16 cellular contexts compared by ENCODE assay signal in genomic region chr3:46546896-46547440, GRCh38. TPM values are rescaled to one million over a fixed set of nuclear protein-coding genes. Genes with fewer than 3 reads are reported as not detected.
DNase-seq lines count a peak whose midpoint lies in the region; ATAC-seq and TF ChIP-seq lines count a peak whose summit lies in the region.
"Had no signal": no experiment of that assay in that cellular context is flagged by ENCODE, and none has a peak within 500 bp of the region (broad histone marks: within the 10 kb centered on the region; RNA-seq: fewer than 3 reads in every experiment).

No MANE protein-coding gene starts in this region.

- H3K4ac ChIP-seq in IMR-90 (ENCODE audit: low read depth, low read length), result peak overlapping the region; percentile 43; the same call in 1 of the 2 replicates

- no CpG with 5 or more reads among the region's 1 CpG for WGBS in IMR-90 (ENCODE audit: extremely low coverage in 2 of 2, insufficient read length in 1 of 2), 2 experiments
- 52 to 59% methylated on average over 1 of the region's 1 CpG for WGBS in lower leg skin, 2 donors
- WGBS in upper lobe of left lung, 2 donors, result 100% methylated on average over 1 of the region's 1 CpG

- CTCF ChIA-PET in IMR-90 (lab: Yijun Ruan, JAX), result no interaction called here

- H3F3A ChIP-seq in SU-DHL-6 (ENCODE audit: insufficient read depth), result peaks cover 51% of the 10 kb centered on the region

- POLR2A ChIA-PET in IMR-90 (lab: Charles Lee; ENCODE audit: unreplicated experiment), result no interaction called here

- H3K79me2 ChIP-seq in SU-DHL-6 (ENCODE audit: insufficient read depth, low read length), result no peaks in the 10 kb centered on the region

- H3K4me2 ChIP-seq in BLaER1 (peak overlapping the region; percentile 64; the same call in 1 of the 2 replicates), IMR-90 (ENCODE audit: low read depth, low read length) (no peak overlapping the region), SU-DHL-6 (ENCODE audit: low read depth, low read length, poor library complexity, severe bottlenecking) (peak overlapping the region; percentile 57)

- H3K4me1 ChIP-seq in BLaER1 (peaks cover 90% of the 10 kb centered on the region), IMR-90 (ENCODE audit: control insufficient read depth, insufficient read depth, low read length) (peaks cover 20% of the 10 kb centered on the region), upper lobe of left lung (peaks cover 0 to 3% (median 0%) of the 10 kb centered on the region in 4 donors)

- no peaks in the 10 kb centered on the region for H3K27me3 ChIP-seq in BLaER1
- no peaks in the 10 kb centered on the region for H3K27me3 ChIP-seq in IMR-90 (ENCODE audit: control insufficient read depth, insufficient read depth, low read length)
- no peaks in the 10 kb centered on the region for H3K27me3 ChIP-seq in SU-DHL-6 (ENCODE audit: low read length)
- H3K27me3 ChIP-seq in upper lobe of left lung, result no peaks in the 10 kb centered on the region

- peak overlapping the region; percentile 73 for H2BK120ac ChIP-seq in IMR-90 (ENCODE audit: low read depth, low read length)

- peak overlapping the region; percentile 77 for H3K27ac ChIP-seq in BLaER1
- no peak overlapping the region for H3K27ac ChIP-seq in IMR-90 (ENCODE audit: insufficient read depth, low read length)
- H3K27ac ChIP-seq in SU-DHL-6 (ENCODE audit: low read depth, low read length), result peak overlapping the region; percentile 94
- H3K27ac ChIP-seq in upper lobe of left lung, result no peak overlapping the region
- H3K27ac ChIP-seq: C4-2B had no signal

- H3K79me1 ChIP-seq in IMR-90 (ENCODE audit: low read depth in 1 of 2, low read length in 2 of 2), result 0 out of 4 replicates have a peak, but pooled peaks cover 0 to 6% of the 10 kb centered on the region in 2 experiments

- H2AFZ ChIP-seq in IMR-90 (replicated peaks; ENCODE audit: low read length, poor library complexity) (no peak overlapping the region), SU-DHL-6 (ENCODE audit: low read depth, low read length, severe bottlenecking) (no peak overlapping the region)

- peak overlapping the region; percentile 39; the same call in 1 of the 2 replicates for H4K5ac ChIP-seq in IMR-90 (ENCODE audit: low read depth, low read length)

- no peak overlapping the region; the same call in 1 of the 2 replicates for H3K14ac ChIP-seq in IMR-90 (replicated peaks; ENCODE audit: low read depth, low read length)

- H3K23ac ChIP-seq in IMR-90 (ENCODE audit: low read depth, low read length), result no peak overlapping the region

- no peak overlapping the region for H2AK9ac ChIP-seq in IMR-90 (replicated peaks; ENCODE audit: low read depth, low read length, poor library complexity)

- ATAC-seq in IMR-90 (ENCODE audit: low read depth) (no peak), GM18858 (IDR thresholded peaks at IDR 0.05; ENCODE audit: unreplicated experiment) (no peak), GM19467 (IDR thresholded peaks at IDR 0.05; ENCODE audit: unreplicated experiment) (no peak), upper lobe of left lung (ENCODE audit: low FRiP score in 2 of 2) (no peak), SK-N-SH treated with all-trans-retinoic acid at 6 μM for 48 hours (no peak)

- TF ChIP-seq POLR2A in IMR-90 (IDR thresholded peaks at IDR 0.05; ENCODE audit: low read depth, low read length) (no peak), lower leg skin (IDR thresholded peaks at IDR 0.05) (no peak), upper lobe of left lung (IDR thresholded peaks at IDR 0.05) (no peak)

- H2BK20ac ChIP-seq in IMR-90 (ENCODE audit: low read depth, low read length), result peak overlapping the region; percentile 5

- no peak for TF ChIP-seq RAD21 in IMR-90 (IDR thresholded peaks at IDR 0.05; ENCODE audit: low read length)

- H2BK15ac ChIP-seq in IMR-90 (ENCODE audit: low read depth, low read length), result 0 out of 3 replicates have a peak overlapping the region, but pooled peaks have one; percentile 11

- no peaks in the 10 kb centered on the region for H3K9me2 ChIP-seq in SU-DHL-6 (replicated peaks; ENCODE audit: insufficient read depth, low read length)

- no peak for TF ChIP-seq EP300 in upper lobe of left lung (IDR thresholded peaks at IDR 0.05)

- intact Hi-C loops in IMR-90 (cut with micrococcal nuclease), result no loop called here
- intact Hi-C loops in lower leg skin (cut with DNase I; ENCODE audit: low total_unique reads), result no loop called here

- no peaks in the 10 kb centered on the region for H4K20me1 ChIP-seq in BLaER1
- no peaks in the 10 kb centered on the region for H4K20me1 ChIP-seq in IMR-90 (ENCODE audit: insufficient read depth, low read length)
- H4K20me1 ChIP-seq in SU-DHL-6 (ENCODE audit: low read depth, low read length), result no peaks in the 10 kb centered on the region

- in situ Hi-C loops in IMR-90 (cut with MboI; ENCODE audit: low sequenced_read_pairs), result no loop called here

- peak overlapping the region; percentile 8; the same call in 1 of the 2 replicates for H3K9ac ChIP-seq in BLaER1
- no peak overlapping the region for H3K9ac ChIP-seq in IMR-90 (ENCODE audit: low read depth, low read length)
- H3K9ac ChIP-seq in SU-DHL-6 (ENCODE audit: low read length), result peak overlapping the region; percentile 40

- H2AK5ac ChIP-seq in IMR-90 (ENCODE audit: low read depth, low read length), result no peak overlapping the region; the same call in 1 of the 2 replicates

- no peak overlapping the region for H3K56ac ChIP-seq in IMR-90 (ENCODE audit: extremely low read depth, insufficient read depth, low read length)

- H2BK5ac ChIP-seq in IMR-90 (ENCODE audit: low read depth, low read length, poor library complexity, severe bottlenecking), result no peak overlapping the region

- peak; percentile 25 for DNase-seq in IMR-90
- DNase-seq in lower leg skin (ENCODE audit: low spot score in 2 of 2), result peak; percentile 0 to 20
- DNase-seq in upper lobe of left lung, result no peak
- DNase-seq: GOT3, HFFc6, Kasumi-1, MV-4-11, NCI-H1417 treated with DMSO at 0.1 percent for 48 hours, NCI-H2081, NCI-H524 had no signal

- no peak for TF ChIP-seq CTCF in IMR-90 (conservative IDR thresholded peaks at IDR 0.05; ENCODE audit: low read depth, low read length)
- TF ChIP-seq CTCF in SU-DHL-6 (IDR thresholded peaks at IDR 0.05; ENCODE audit: insufficient read depth, low read length, poor library complexity, severe bottlenecking), result no peak
- TF ChIP-seq CTCF in lower leg skin (IDR thresholded peaks at IDR 0.05), result no peak
- no peak for TF ChIP-seq CTCF in upper lobe of left lung (IDR thresholded peaks at IDR 0.05)

- no TSS peak for BruUV-seq in IMR-90 (replicated peaks; lab: Mats Ljungman, UMichigan)

- H4K8ac ChIP-seq in IMR-90 (ENCODE audit: low read depth in 2 of 2, low read length in 2 of 2), result no peak overlapping the region

- H3K36me3 ChIP-seq in BLaER1 (peaks cover 14% of the 10 kb centered on the region), IMR-90 (ENCODE audit: control insufficient read depth, insufficient read depth, low read length) (peaks cover 18% of the 10 kb centered on the region), SU-DHL-6 (ENCODE audit: low read length) (0 out of 2 replicates have a peak, but pooled peaks cover 3% of the 10 kb centered on the region), upper lobe of left lung (no peaks in the 10 kb centered on the region)

- H3K4me3 ChIP-seq in BLaER1, result no peak overlapping the region
- H3K4me3 ChIP-seq in IMR-90 (ENCODE audit: insufficient read depth, low read depth, low read length), result no peak overlapping the region
- peak overlapping the region; percentile 26 for H3K4me3 ChIP-seq in SU-DHL-6 (ENCODE audit: insufficient read depth, low read length, poor library complexity, severe bottlenecking)
- no peak overlapping the region for H3K4me3 ChIP-seq in lower leg skin (ENCODE audit: low read depth, poor library complexity, severe bottlenecking)
- H3K4me3 ChIP-seq in upper lobe of left lung, result no peak overlapping the region

- peaks cover 25% of the 10 kb centered on the region for H3K9me3 ChIP-seq in BLaER1
- no peaks in the 10 kb centered on the region for H3K9me3 ChIP-seq in IMR-90 (ENCODE audit: control insufficient read depth, insufficient read depth, low read length)
- no peaks in the 10 kb centered on the region for H3K9me3 ChIP-seq in SU-DHL-6 (ENCODE audit: insufficient read depth, low read length)
- H3K9me3 ChIP-seq in upper lobe of left lung, result no peaks in the 10 kb centered on the region

- H3K18ac ChIP-seq in IMR-90 (ENCODE audit: low read depth, low read length), result peak overlapping the region; percentile 64; the same call in 1 of the 2 replicates

- H3K9me1 ChIP-seq in IMR-90 (ENCODE audit: insufficient read depth, low read length), result peaks cover 15% of the 10 kb centered on the region

- dilution Hi-C loops in IMR-90 (cut with HindIII; ENCODE audit: low sequenced_read_pairs, unreplicated experiment), result no loop called here

- peak overlapping the region; percentile 31; the same call in 1 of the 2 replicates for H4K91ac ChIP-seq in IMR-90 (ENCODE audit: insufficient read depth, low read depth, low read length)

TF ChIP-seq in IMR-90, 13 proteins besides CTCF, POLR2A, EP300 and RAD21:
- TF ChIP-seq SMC3 (IDR thresholded peaks at IDR 0.05; ENCODE audit: low read depth, low read length), result no peak

TF ChIP-seq in SK-N-SH treated with all-trans-retinoic acid at 6 μM for 48 hours, 23 proteins besides CTCF, POLR2A, EP300 and RAD21 (continues in another document):
- TF ChIP-seq ARNTL (CRISPR knock-in tag; IDR thresholded peaks at IDR 0.05; ENCODE audit: borderline replicate concordance, low read depth), result no peak
- no peak for TF ChIP-seq ZNF8 (CRISPR knock-in tag; IDR thresholded peaks at IDR 0.05)
- no peak for TF ChIP-seq ESRRG (CRISPR knock-in tag; IDR thresholded peaks at IDR 0.05)
- TF ChIP-seq BACH2 (CRISPR knock-in tag; IDR thresholded peaks at IDR 0.05; ENCODE audit: borderline replicate concordance), result no peak
- TF ChIP-seq PPARA (CRISPR knock-in tag; IDR thresholded peaks at IDR 0.05; ENCODE audit: borderline replicate concordance), result no peak
- no peak for TF ChIP-seq ZC3H10 (CRISPR knock-in tag; IDR thresholded peaks at IDR 0.05)
- TF ChIP-seq ISL1 (CRISPR knock-in tag; IDR thresholded peaks at IDR 0.05), result no peak

RNA-seq across cellular contexts. Expression of gene LRRC2, which starts 19.1 kb away (rescaled TPM):
- total RNA-seq in IMR-90 (2012; rRNA removed) (4.1 and 4.7 TPM in 2 replicates), lower leg skin (1 to 10 TPM; 1.0 to 3.5 (median 3.3) TPM), upper lobe of left lung (1 to 10 TPM; 1.1 to 4.2 (median 1.5) TPM)
- polyA plus RNA-seq in IMR-90 (2012; rRNA removed), result 2.5 and 2.9 TPM in 2 replicates
- 0.96 and 1.2 TPM in 2 replicates for polyA plus RNA-seq in IMR-90 (2012; cell fraction: cytosol; rRNA removed)
- polyA plus RNA-seq in IMR-90 (2012; cell fraction: nucleus; rRNA removed; ENCODE audit: low replicate concordance), result 0.75 and 3.6 TPM in 2 replicates

RNA-seq across cellular contexts. Expression of gene RTP3, which starts 49.2 kb away (rescaled TPM):
- total RNA-seq in IMR-90 (2012; rRNA removed), result 0.18 TPM in 1 of 2 replicates, not detected in the other
- 0.10 and 0.26 TPM in 2 replicates for polyA plus RNA-seq in IMR-90 (2012; rRNA removed)
- 0.05 TPM in 1 of 2 replicates, not detected in the other for polyA plus RNA-seq in IMR-90 (2012; cell fraction: cytosol; rRNA removed)
- polyA plus RNA-seq in IMR-90 (2012; cell fraction: nucleus; rRNA removed; ENCODE audit: low replicate concordance), result 0.08 TPM in 1 of 2 replicates, not detected in the other
- total RNA-seq in lower leg skin, result not detected
- not detected for total RNA-seq in upper lobe of left lung
- total RNA-seq: HFFc6 had no signal

Comparison
In these comparisons a context has a peak if more than half of its experiments do, and no peak if none do; other contexts are left out.
1. H3K27ac ChIP-seq: peak in BLaER1 (single experiment) and SU-DHL-6 (single experiment); none in IMR-90 (single experiment) and upper lobe of left lung (0 of 4).
2. DNase-seq: peak in IMR-90 (single experiment) and lower leg skin (2 of 2); none in upper lobe of left lung (0 of 2).